In genomic region chr1:89310505-89310904, GRCh38 we compare ENCODE assay signal across 2 cellular contexts.
TF ChIP-seq lines count a peak whose summit lies in the region.

No MANE protein-coding gene starts in this region.

TF ChIP-seq in liver, 16 proteins besides CTCF, POLR2A, EP300 and RAD21 (continued from another document):
- TF ChIP-seq EGR1 (IDR thresholded peaks at IDR 0.05; ENCODE audit: low read depth in 2 of 2) (no peak), RXRA (IDR thresholded peaks at IDR 0.05) (no peak), TAF1 (conservative IDR thresholded peaks at IDR 0.05) (no peak), GABPA (IDR thresholded peaks at IDR 0.05 in 1 of 2, conservative IDR thresholded peaks at IDR 0.05 in 1 of 2) (peak in 1 of 2 donors; percentile 26)

TF ChIP-seq in HepG2, 621 proteins besides CTCF, POLR2A, EP300 and RAD21 (continued from another document):
- TF ChIP-seq, protein P1, sequence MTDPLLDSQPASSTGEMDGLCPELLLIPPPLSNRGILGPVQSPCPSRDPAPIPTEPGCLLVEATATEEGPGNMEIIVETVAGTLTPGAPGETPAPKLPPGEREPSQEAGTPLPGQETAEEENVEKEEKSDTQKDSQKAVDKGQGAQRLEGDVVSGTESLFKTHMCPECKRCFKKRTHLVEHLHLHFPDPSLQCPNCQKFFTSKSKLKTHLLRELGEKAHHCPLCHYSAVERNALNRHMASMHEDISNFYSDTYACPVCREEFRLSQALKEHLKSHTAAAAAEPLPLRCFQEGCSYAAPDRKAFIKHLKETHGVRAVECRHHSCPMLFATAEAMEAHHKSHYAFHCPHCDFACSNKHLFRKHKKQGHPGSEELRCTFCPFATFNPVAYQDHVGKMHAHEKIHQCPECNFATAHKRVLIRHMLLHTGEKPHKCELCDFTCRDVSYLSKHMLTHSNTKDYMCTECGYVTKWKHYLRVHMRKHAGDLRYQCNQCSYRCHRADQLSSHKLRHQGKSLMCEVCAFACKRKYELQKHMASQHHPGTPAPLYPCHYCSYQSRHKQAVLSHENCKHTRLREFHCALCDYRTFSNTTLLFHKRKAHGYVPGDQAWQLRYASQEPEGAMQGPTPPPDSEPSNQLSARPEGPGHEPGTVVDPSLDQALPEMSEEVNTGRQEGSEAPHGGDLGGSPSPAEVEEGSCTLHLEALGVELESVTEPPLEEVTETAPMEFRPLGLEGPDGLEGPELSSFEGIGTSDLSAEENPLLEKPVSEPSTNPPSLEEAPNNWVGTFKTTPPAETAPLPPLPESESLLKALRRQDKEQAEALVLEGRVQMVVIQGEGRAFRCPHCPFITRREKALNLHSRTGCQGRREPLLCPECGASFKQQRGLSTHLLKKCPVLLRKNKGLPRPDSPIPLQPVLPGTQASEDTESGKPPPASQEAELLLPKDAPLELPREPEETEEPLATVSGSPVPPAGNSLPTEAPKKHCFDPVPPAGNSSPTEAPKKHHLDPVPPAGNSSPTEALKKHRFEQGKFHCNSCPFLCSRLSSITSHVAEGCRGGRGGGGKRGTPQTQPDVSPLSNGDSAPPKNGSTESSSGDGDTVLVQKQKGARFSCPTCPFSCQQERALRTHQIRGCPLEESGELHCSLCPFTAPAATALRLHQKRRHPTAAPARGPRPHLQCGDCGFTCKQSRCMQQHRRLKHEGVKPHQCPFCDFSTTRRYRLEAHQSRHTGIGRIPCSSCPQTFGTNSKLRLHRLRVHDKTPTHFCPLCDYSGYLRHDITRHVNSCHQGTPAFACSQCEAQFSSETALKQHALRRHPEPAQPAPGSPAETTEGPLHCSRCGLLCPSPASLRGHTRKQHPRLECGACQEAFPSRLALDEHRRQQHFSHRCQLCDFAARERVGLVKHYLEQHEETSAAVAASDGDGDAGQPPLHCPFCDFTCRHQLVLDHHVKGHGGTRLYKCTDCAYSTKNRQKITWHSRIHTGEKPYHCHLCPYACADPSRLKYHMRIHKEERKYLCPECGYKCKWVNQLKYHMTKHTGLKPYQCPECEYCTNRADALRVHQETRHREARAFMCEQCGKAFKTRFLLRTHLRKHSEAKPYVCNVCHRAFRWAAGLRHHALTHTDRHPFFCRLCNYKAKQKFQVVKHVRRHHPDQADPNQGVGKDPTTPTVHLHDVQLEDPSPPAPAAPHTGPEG (CRISPR knock-in tag; IDR thresholded peaks at IDR 0.05) = no peak
- TF ChIP-seq HNRNPH1 (optimal IDR thresholded peaks at IDR 0.05; ENCODE audit: low read depth, low read length) = no peak
- TF ChIP-seq ZNF724P (CRISPR knock-in tag; IDR thresholded peaks at IDR 0.05; ENCODE audit: borderline replicate concordance) = no peak
- no peak for TF ChIP-seq ZSCAN20 (CRISPR knock-in tag; IDR thresholded peaks at IDR 0.05; ENCODE audit: borderline replicate concordance)
- TF ChIP-seq XRCC5 (optimal IDR thresholded peaks at IDR 0.05; ENCODE audit: low read length) = no peak
- TF ChIP-seq ZBTB4 (CRISPR knock-in tag; IDR thresholded peaks at IDR 0.05; ENCODE audit: borderline replicate concordance) = no peak
- TF ChIP-seq PITX1 (CRISPR knock-in tag; IDR thresholded peaks at IDR 0.05) = no peak
- no peak for TF ChIP-seq SP4 (CRISPR knock-in tag; IDR thresholded peaks at IDR 0.05)
- no peak for TF ChIP-seq JARID2 (CRISPR knock-in tag; IDR thresholded peaks at IDR 0.05; ENCODE audit: insufficient replicate concordance)
- no peak for TF ChIP-seq ZKSCAN1 (IDR thresholded peaks at IDR 0.05; ENCODE audit: low read length)
- TF ChIP-seq NFE2 (CRISPR knock-in tag; IDR thresholded peaks at IDR 0.05) = no peak
